ENCODE assay signal across 1 cellular context in the genomic region with DNA sequence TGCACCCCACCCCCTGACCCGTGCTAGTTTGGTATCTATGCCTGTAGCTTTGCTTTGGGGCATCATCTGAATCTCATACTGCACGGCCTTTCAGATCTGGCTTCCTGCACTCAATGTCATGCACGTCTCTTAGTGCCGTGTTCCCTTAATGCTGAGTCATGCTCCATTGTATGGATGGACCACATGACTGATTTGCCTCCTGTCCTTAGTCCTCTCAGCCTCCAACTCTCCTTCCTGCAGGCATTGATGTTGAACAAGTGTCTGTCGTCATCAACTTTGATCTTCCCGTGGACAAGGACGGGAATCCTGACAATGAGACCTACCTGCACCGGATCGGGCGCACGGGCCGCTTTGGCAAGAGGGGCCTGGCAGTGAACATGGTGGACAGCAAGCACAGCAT.
TF ChIP-seq lines count a peak whose summit lies in the region.

No MANE protein-coding gene starts in this region.

TF ChIP-seq in IMR-90, 13 proteins besides CTCF, POLR2A, EP300 and RAD21:
- TF ChIP-seq MAFK (IDR thresholded peaks at IDR 0.05; ENCODE audit: low read depth, low read length): peak; percentile 51
- TF ChIP-seq NFE2L2 (IDR thresholded peaks at IDR 0.05; ENCODE audit: low read depth, low read length): peak; percentile 93
